ENCODE assay signal across 8 cellular contexts in genomic region chr2:199455533-199456382, GRCh38. TPM values are rescaled to one million over a fixed set of nuclear protein-coding genes. Genes with fewer than 3 reads are reported as not detected.
DNase-seq lines count a peak whose midpoint lies in the region; ATAC-seq and TF ChIP-seq lines count a peak whose summit lies in the region.

No MANE protein-coding gene starts in this region.

- peak in 1 of 2 donors; percentile 24 for DNase-seq in activated T-cell treated with anti-CD3 and anti-CD28 coated beads, Interleukin-2, amount 50 U/mL, for 72 hours
- DNase-seq in activated T-cell treated with anti-CD3 and anti-CD28 coated beads, Interleukin-2, amount 50 U/mL, for 4 hours: no peak
- peak; percentile 52 for DNase-seq in NCI-H1694 (lab: John Stamatoyannopoulos, UW)
- no peak for DNase-seq in activated naive CD8-positive, alpha-beta T cell treated with anti-CD3 and anti-CD28 coated beads, Interleukin-2, amount 50 U/mL, for 24 hours
- DNase-seq in kidney tubule cell (ENCODE audit: low spot score): peak; percentile 85
- DNase-seq in vagina (ENCODE audit: extremely low spot score in 2 of 2): no peak

- peaks cover 39% of the 10 kb centered on the region for H3K4me1 ChIP-seq in vagina

- peaks cover 2 to 4% of the 10 kb centered on the region in 2 donors for H3K36me3 Mint-ChIP-seq in activated T-cell treated with anti-CD3 and anti-CD28 coated beads, Interleukin-2, amount 50 U/mL, for 72 hours (ENCODE audit: insufficient read depth in 2 of 2)
- no peaks in the 10 kb centered on the region for H3K36me3 Mint-ChIP-seq in activated T-cell treated with anti-CD3 and anti-CD28 coated beads, Interleukin-2, amount 50 U/mL, for 4 hours (ENCODE audit: insufficient read depth)
- H3K36me3 Mint-ChIP-seq in activated naive CD8-positive, alpha-beta T cell treated with anti-CD3 and anti-CD28 coated beads, Interleukin-2, amount 50 U/mL, for 24 hours (ENCODE audit: low read depth): no peaks in the 10 kb centered on the region

- H3K27ac Mint-ChIP-seq in activated T-cell treated with anti-CD3 and anti-CD28 coated beads, Interleukin-2, amount 50 U/mL, for 72 hours: no peak overlapping the region
- no peak overlapping the region for H3K27ac Mint-ChIP-seq in activated naive CD8-positive, alpha-beta T cell treated with anti-CD3 and anti-CD28 coated beads, Interleukin-2, amount 50 U/mL, for 24 hours

- peaks cover 32% of the 10 kb centered on the region for H3K4me1 Mint-ChIP-seq in activated T-cell treated with anti-CD3 and anti-CD28 coated beads, Interleukin-2, amount 50 U/mL, for 72 hours (ENCODE audit: low read depth)
- H3K4me1 Mint-ChIP-seq in activated T-cell treated with anti-CD3 and anti-CD28 coated beads, Interleukin-2, amount 50 U/mL, for 4 hours (ENCODE audit: low read depth): peaks cover 22% of the 10 kb centered on the region
- peaks cover 28% of the 10 kb centered on the region for H3K4me1 Mint-ChIP-seq in activated naive CD8-positive, alpha-beta T cell treated with anti-CD3 and anti-CD28 coated beads, Interleukin-2, amount 50 U/mL, for 24 hours

- H3K27me3 Mint-ChIP-seq in activated T-cell treated with anti-CD3 and anti-CD28 coated beads, Interleukin-2, amount 50 U/mL, for 72 hours (ENCODE audit: low read depth): peaks cover 61% of the 10 kb centered on the region
- H3K27me3 Mint-ChIP-seq in activated T-cell treated with anti-CD3 and anti-CD28 coated beads, Interleukin-2, amount 50 U/mL, for 4 hours (ENCODE audit: low read depth): peaks cover 55% of the 10 kb centered on the region
- H3K27me3 Mint-ChIP-seq in activated naive CD8-positive, alpha-beta T cell treated with anti-CD3 and anti-CD28 coated beads, Interleukin-2, amount 50 U/mL, for 24 hours: peaks cover 55% of the 10 kb centered on the region

- H3K27ac ChIP-seq in vagina: no peak overlapping the region

- peak overlapping the region; percentile 67 to 93 for H3K4me3 Mint-ChIP-seq in activated T-cell treated with anti-CD3 and anti-CD28 coated beads, Interleukin-2, amount 50 U/mL, for 72 hours
- H3K4me3 Mint-ChIP-seq in activated T-cell treated with anti-CD3 and anti-CD28 coated beads, Interleukin-2, amount 50 U/mL, for 4 hours: no peak overlapping the region
- no peak overlapping the region for H3K4me3 Mint-ChIP-seq in activated naive CD8-positive, alpha-beta T cell treated with anti-CD3 and anti-CD28 coated beads, Interleukin-2, amount 50 U/mL, for 24 hours

- ATAC-seq in activated T-cell treated with anti-CD3 and anti-CD28 coated beads, Interleukin-2, amount 50 U/mL, for 72 hours (replicated peaks in 1 of 2): no peak
- ATAC-seq in activated T-cell treated with anti-CD3 and anti-CD28 coated beads, Interleukin-2, amount 50 U/mL, for 4 hours: no peak
- ATAC-seq in activated naive CD8-positive, alpha-beta T cell treated with anti-CD3 and anti-CD28 coated beads, Interleukin-2, amount 50 U/mL, for 24 hours: peak; percentile 36
- no peak for ATAC-seq in GM21423 (IDR thresholded peaks at IDR 0.05; ENCODE audit: unreplicated experiment)
- ATAC-seq in GM21737 (IDR thresholded peaks at IDR 0.05; ENCODE audit: unreplicated experiment): no peak

- TF ChIP-seq POLR2A in vagina (IDR thresholded peaks at IDR 0.05): no peak

- intact Hi-C loops in vagina (cut with DNase I): no loop called here

- TF ChIP-seq CTCF in vagina (IDR thresholded peaks at IDR 0.05): no peak

- H3K27me3 ChIP-seq in vagina: no peaks in the 10 kb centered on the region

- H3K9me3 ChIP-seq in vagina: no peaks in the 10 kb centered on the region

- no peaks in the 10 kb centered on the region for H3K9me3 Mint-ChIP-seq in activated T-cell treated with anti-CD3 and anti-CD28 coated beads, Interleukin-2, amount 50 U/mL, for 72 hours
- peaks cover under 1% of the 10 kb centered on the region for H3K9me3 Mint-ChIP-seq in activated T-cell treated with anti-CD3 and anti-CD28 coated beads, Interleukin-2, amount 50 U/mL, for 4 hours
- no peaks in the 10 kb centered on the region for H3K9me3 Mint-ChIP-seq in activated naive CD8-positive, alpha-beta T cell treated with anti-CD3 and anti-CD28 coated beads, Interleukin-2, amount 50 U/mL, for 24 hours

- no peaks in the 10 kb centered on the region for H3K36me3 ChIP-seq in vagina

- peak overlapping the region; percentile 89 to 91 for H3K4me3 ChIP-seq in vagina

RNA-seq across cellular contexts. Expression of gene SATB2, which starts 2.0 kb away (rescaled TPM):
- under 1 TPM; 0.65 to 0.82 TPM for total RNA-seq in activated T-cell treated with anti-CD3 and anti-CD28 coated beads, Interleukin-2, amount 50 U/mL, for 72 hours
- under 1 TPM; 0.14 to 0.30 (median 0.18) TPM for total RNA-seq in activated T-cell treated with anti-CD3 and anti-CD28 coated beads, Interleukin-2, amount 50 U/mL, for 4 hours
- 7.4 TPM for total RNA-seq in vagina

Comparison
In these comparisons a context has a peak if more than half of its experiments do, and no peak if none do; other contexts are left out.
1. H3K4me3 Mint-ChIP-seq: peak in activated T-cell treated with anti-CD3 and anti-CD28 coated beads, Interleukin-2, amount 50 U/mL, for 72 hours (2 of 2); none in activated T-cell treated with anti-CD3 and anti-CD28 coated beads, Interleukin-2, amount 50 U/mL, for 4 hours (single experiment) and activated naive CD8-positive, alpha-beta T cell treated with anti-CD3 and anti-CD28 coated beads, Interleukin-2, amount 50 U/mL, for 24 hours (single experiment).
2. DNase-seq: peak in NCI-H1694 (single experiment) and kidney tubule cell (single experiment); none in activated T-cell treated with anti-CD3 and anti-CD28 coated beads, Interleukin-2, amount 50 U/mL, for 4 hours (single experiment), activated naive CD8-positive, alpha-beta T cell treated with anti-CD3 and anti-CD28 coated beads, Interleukin-2, amount 50 U/mL, for 24 hours (single experiment) and vagina (0 of 2).